In the genomic region with DNA sequence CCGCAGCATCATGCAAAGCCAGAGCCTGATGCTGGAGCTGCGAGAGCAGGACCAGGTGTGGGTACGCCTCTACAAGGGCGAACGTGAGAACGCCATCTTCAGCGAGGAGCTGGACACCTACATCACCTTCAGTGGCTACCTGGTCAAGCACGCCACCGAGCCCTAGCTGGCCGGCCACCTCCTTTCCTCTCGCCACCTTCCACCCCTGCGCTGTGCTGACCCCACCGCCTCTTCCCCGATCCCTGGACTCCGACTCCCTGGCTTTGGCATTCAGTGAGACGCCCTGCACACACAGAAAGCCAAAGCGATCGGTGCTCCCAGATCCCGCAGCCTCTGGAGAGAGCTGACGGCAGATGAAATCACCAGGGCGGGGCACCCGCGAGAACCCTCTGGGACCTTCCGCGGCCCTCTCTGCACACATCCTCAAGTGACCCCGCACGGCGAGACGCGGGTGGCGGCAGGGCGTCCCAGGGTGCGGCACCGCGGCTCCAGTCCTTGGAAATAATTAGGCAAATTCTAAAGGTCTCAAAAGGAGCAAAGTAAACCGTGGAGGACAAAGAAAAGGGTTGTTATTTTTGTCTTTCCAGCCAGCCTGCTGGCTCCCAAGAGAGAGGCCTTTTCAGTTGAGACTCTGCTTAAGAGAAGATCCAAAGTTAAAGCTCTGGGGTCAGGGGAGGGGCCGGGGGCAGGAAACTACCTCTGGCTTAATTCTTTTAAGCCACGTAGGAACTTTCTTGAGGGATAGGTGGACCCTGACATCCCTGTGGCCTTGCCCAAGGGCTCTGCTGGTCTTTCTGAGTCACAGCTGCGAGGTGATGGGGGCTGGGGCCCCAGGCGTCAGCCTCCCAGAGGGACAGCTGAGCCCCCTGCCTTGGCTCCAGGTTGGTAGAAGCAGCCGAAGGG, we compare ENCODE assay signal across 22 cellular contexts. TPM values are rescaled to one million over a fixed set of nuclear protein-coding genes. Genes with fewer than 3 reads are reported as not detected.
A peak's percentile ranks its signal among the peaks of the same experiment; 100 is the strongest.
DNase-seq lines count a peak whose midpoint lies in the region; ATAC-seq, FAIRE-seq and TF ChIP-seq lines count a peak whose summit lies in the region.
"Had no signal": no experiment of that assay in that cellular context is flagged by ENCODE, and none has a peak within 500 bp of the region (broad histone marks: within the 10 kb centered on the region; RNA-seq: fewer than 3 reads in every experiment).

No MANE protein-coding gene starts in this region.

- no peak overlapping the region for H3K4me3 ChIP-seq in thyroid gland (replicated peaks in 1 of 3)
- H3K4me3 ChIP-seq: cardiac muscle cell, SJSA1 had no signal

- no peak for TF ChIP-seq POLR2A in thyroid gland (IDR thresholded peaks at IDR 0.05)

- no peaks in the 10 kb centered on the region for H3K27me3 ChIP-seq in thyroid gland
- H3K27me3 ChIP-seq: cardiac muscle cell had no signal

- H3K27ac Mint-ChIP-seq in chondrocyte (ENCODE audit: unreplicated experiment), result no peak overlapping the region
- H3K27ac Mint-ChIP-seq: activated T-helper 1 cell treated with anti-CD3 and anti-CD28 coated beads, Interleukin-12 subunit alpha, Interleukin-12 subunit beta, Interleukin-2, Interleukin-4 antibody, amounts not matched to agents 30 ng/mL and 10 ng/mL and 1 ng/mL, durations not matched to agents 14 hours and 24 hours and 36 hours; stimulated activated naive CD8-positive, alpha-beta T cell treated with anti-CD3 and anti-CD28 coated beads, Interleukin-15, Interleukin-2, amounts not matched to agents 100 ng/mL and 50 ng/mL, for 24 hours had no signal

- no peaks in the 10 kb centered on the region for H3K9me3 ChIP-seq in thyroid gland
- H3K9me3 ChIP-seq: SJSA1 had no signal

- peak overlapping the region in 2 of 3 donors; percentile 33 to 43 for H3K27ac ChIP-seq in thyroid gland
- H3K27ac ChIP-seq: 22Rv1, cardiac muscle cell, SJSA1 had no signal

- intact Hi-C loops in thyroid gland (cut with DNase I), result no loop called here

- FAIRE-seq in GM19239 (lab: Jason Lieb, UNC), result no peak
- FAIRE-seq: GM12892 had no signal

- H3K4me1 Mint-ChIP-seq in chondrocyte (ENCODE audit: low read depth), result peaks cover 10% of the 10 kb centered on the region

- H3K4me3 Mint-ChIP-seq in chondrocyte (ENCODE audit: unreplicated experiment), result no peak overlapping the region
- H3K4me3 Mint-ChIP-seq: activated T-helper 1 cell treated with anti-CD3 and anti-CD28 coated beads, Interleukin-12 subunit alpha, Interleukin-12 subunit beta, Interleukin-2, Interleukin-4 antibody, amounts not matched to agents 30 ng/mL and 10 ng/mL and 1 ng/mL, durations not matched to agents 14 hours and 24 hours and 36 hours; stimulated activated naive CD8-positive, alpha-beta T cell treated with anti-CD3 and anti-CD28 coated beads, Interleukin-15, Interleukin-2, amounts not matched to agents 100 ng/mL and 50 ng/mL, for 24 hours had no signal

- peaks cover 8% of the 10 kb centered on the region for H3K36me3 Mint-ChIP-seq in chondrocyte (ENCODE audit: low read depth)

- WGBS in thyroid gland, 2 donors, result 56 to 67% methylated on average over 37 to 40 of the region's 41 CpGs

- ATAC-seq in GM21447 (IDR thresholded peaks at IDR 0.05; ENCODE audit: unreplicated experiment), result no peak
- ATAC-seq: activated CD4-positive, CD25-positive, alpha-beta regulatory T cell treated with anti-CD3 and anti-CD28 coated beads, Interleukin-2, amount 50 U/mL, for 24 hours had no signal

- peaks cover 16% of the 10 kb centered on the region for H3K27me3 Mint-ChIP-seq in chondrocyte (ENCODE audit: low read depth)

- no peaks in the 10 kb centered on the region for H3K9me3 Mint-ChIP-seq in chondrocyte (ENCODE audit: low read depth)
- H3K9me3 Mint-ChIP-seq: stimulated activated naive CD8-positive, alpha-beta T cell treated with anti-CD3 and anti-CD28 coated beads, Interleukin-15, Interleukin-2, amounts not matched to agents 100 ng/mL and 50 ng/mL, for 24 hours had no signal

- DNase-seq in DMS 273 (lab: John Stamatoyannopoulos, UW; ENCODE audit: unreplicated experiment) (peak; percentile 40), DMS 273 treated with DMSO at 0.1 percent for 48 hours (lab: John Stamatoyannopoulos, UW) (no peak), chondrocyte (ENCODE audit: low spot score) (peak; percentile 86), myocyte (ENCODE audit: low read depth) (peak; percentile 60), thyroid gland (no peak), GM19239 (ENCODE audit: insufficient read length, low spot score) (no peak)
- no peak for DNase-seq in stimulated activated CD4-positive, alpha-beta T cell treated with anti-CD3 and anti-CD28 coated beads, Interleukin-15, amount 100 ng/mL, for 24 hours
- DNase-seq: Kasumi-1; mesendoderm; NCI-H1105 treated with DMSO at 0.1 percent for 48 hours; NCI-H2171; NCI-H774; OCI-M1; stimulated activated CD4-positive, alpha-beta T cell treated with anti-CD3 and anti-CD28 coated beads, Interleukin-1b, Interleukin-23, amount 100 ng/mL, for 48 hours had no signal

- TF ChIP-seq CTCF in chondrocyte (IDR thresholded peaks at IDR 0.05) (no peak), thyroid gland (IDR thresholded peaks at IDR 0.05) (no peak)

- H3K4me1 ChIP-seq in thyroid gland, result peaks cover 0 to 15% of the 10 kb centered on the region in 2 donors
- H3K4me1 ChIP-seq: SJSA1 had no signal

- H3K36me3 ChIP-seq in thyroid gland, result no peaks in the 10 kb centered on the region
- H3K36me3 ChIP-seq: cardiac muscle cell, SJSA1 had no signal

RNA-seq across cellular contexts. Expression of gene C1QTNF1, which starts 24.2 kb away (rescaled TPM):
- total RNA-seq in chondrocyte (74.7 to 96.2 TPM (median 74.9 TPM) in 3 replicates), myocyte (1.5 and 1.9 TPM in 2 replicates), thyroid gland (100 to 1,000 TPM in 1 of 4 donors, 10 to 100 TPM in 3; 58.8 to 135 (median 73.7) TPM)
- polyA plus RNA-seq in myocyte (2012), result 1.0 TPM
- total RNA-seq: activated T-helper 1 cell treated with anti-CD3 and anti-CD28 coated beads, Interleukin-12 subunit alpha, Interleukin-12 subunit beta, Interleukin-2, Interleukin-4 antibody, amounts not matched to agents 30 ng/mL and 10 ng/mL and 1 ng/mL, durations not matched to agents 14 hours and 24 hours and 36 hours had no signal

RNA-seq across cellular contexts. Expression of gene ENGASE, which starts 26.4 kb away (rescaled TPM):
- total RNA-seq in chondrocyte (16.8 to 30.7 TPM (median 19.7 TPM) in 3 replicates), myocyte (27.5 and 36.8 TPM in 2 replicates), thyroid gland (10 to 100 TPM; 23.9 to 37.1 (median 31.2) TPM)
- 28.6 TPM for polyA plus RNA-seq in myocyte (2012)

RNA-seq across cellular contexts. Expression of gene CANT1, which starts 38.6 kb away (rescaled TPM):
- 37.3 to 50.5 TPM (median 47.9 TPM) in 3 replicates for total RNA-seq in chondrocyte
- 42.7 and 51.3 TPM in 2 replicates for total RNA-seq in myocyte
- 35.1 TPM for polyA plus RNA-seq in myocyte (2012)
- 10 to 100 TPM; 21.2 to 37.1 (median 27.3) TPM for total RNA-seq in thyroid gland

Comparison
In these comparisons a context has a peak if more than half of its experiments do, and no peak if none do; other contexts are left out.
1. DNase-seq: peak in DMS 273 (single experiment), chondrocyte (single experiment) and myocyte (single experiment); none in DMS 273 treated with DMSO at 0.1 percent for 48 hours (single experiment), thyroid gland (0 of 2), GM19239 (single experiment) and stimulated activated CD4-positive, alpha-beta T cell treated with anti-CD3 and anti-CD28 coated beads, Interleukin-15, amount 100 ng/mL, for 24 hours (single experiment).
2. RNA of gene C1QTNF1, which starts 24.2 kb away (total RNA-seq): 58.8 to 135 TPM in thyroid gland and 74.7 to 96.2 TPM in chondrocyte; 1.5 to 1.9 TPM in myocyte; every median in the first group is over 10 times any median in the second.